In genomic region chr2:128162266-128162665, GRCh38 we compare ENCODE assay signal across 13 cellular contexts.
"Had no signal": no experiment of that assay in that cellular context is flagged by ENCODE, and none has a peak within 500 bp of the region (broad histone marks: within the 10 kb centered on the region; RNA-seq: fewer than 3 reads in every experiment).

No MANE protein-coding gene starts in this region.

- H3K27ac ChIP-seq: breast epithelium, dorsolateral prefrontal cortex, testis, vagina had no signal

- H3K4me3 ChIP-seq: breast epithelium, dorsolateral prefrontal cortex, testis, vagina had no signal

- ATAC-seq: naive thymus-derived CD8-positive, alpha-beta T cell; stimulated activated naive CD8-positive, alpha-beta T cell treated with anti-CD3 and anti-CD28 coated beads, Interleukin-15, amount 100 ng/mL, for 72 hours had no signal

- H3K4me1 ChIP-seq: breast epithelium, vagina had no signal

- DNase-seq: activated CD4-positive, alpha-beta memory T cell treated with anti-CD3 and anti-CD28 coated beads, Interleukin-2, amount 10 ng/mL, durations not matched to agents 7 days and 5 days; activated CD4-positive, alpha-beta T cell treated with anti-CD3 and anti-CD28 coated beads for 1 hour; activated gamma-delta T cell; activated T-cell treated with anti-CD3 and anti-CD28 coated beads, Interleukin-2, amount 50 U/mL, for 48 hours; dorsolateral prefrontal cortex; hypothalamus; naive thymus-derived CD8-positive, alpha-beta T cell; stimulated activated CD4-positive, alpha-beta T cell treated with anti-CD3 and anti-CD28 coated beads, Interleukin-4, amount 100 ng/mL, for 1 hour; stimulated activated CD8-positive, alpha-beta memory T cell treated with anti-CD3 and anti-CD28 coated beads, Interleukin-4, amount 100 ng/mL, for 48 hours; stimulated activated naive CD8-positive, alpha-beta T cell treated with anti-CD3 and anti-CD28 coated beads, Interleukin-15, amount 100 ng/mL, for 72 hours; testis had no signal

- H3K27me3 ChIP-seq: breast epithelium, dorsolateral prefrontal cortex, testis, vagina had no signal

- H3K36me3 ChIP-seq: breast epithelium had no signal

- H3K9me3 ChIP-seq: breast epithelium, testis, vagina had no signal
